9 cellular contexts compared by ENCODE assay signal in the genomic region with DNA sequence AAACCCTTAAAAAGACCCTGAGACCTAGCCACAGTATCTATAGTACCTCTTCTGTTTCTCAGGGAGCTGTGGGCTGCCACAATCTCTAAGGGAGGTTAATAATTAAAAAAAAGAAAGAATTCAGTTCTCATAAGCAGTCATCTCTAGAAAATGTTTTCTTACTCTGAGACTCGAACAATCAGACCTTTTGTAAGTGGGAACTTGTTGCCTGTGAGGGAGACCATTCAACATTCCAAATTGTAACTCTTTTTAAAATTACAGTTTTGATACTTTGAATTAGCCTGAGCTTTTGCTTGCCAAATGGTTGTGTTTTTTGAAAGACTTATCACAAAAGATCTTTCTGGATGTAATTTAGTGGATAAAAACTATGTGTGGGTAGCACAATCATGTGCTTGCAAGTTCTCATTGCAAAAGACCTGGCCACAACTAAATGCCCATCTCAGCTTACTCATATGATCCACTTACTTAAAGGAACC. TPM values are rescaled to one million over a fixed set of nuclear protein-coding genes. Genes with fewer than 3 reads are reported as not detected.
DNase-seq lines count a peak whose midpoint lies in the region; ATAC-seq and TF ChIP-seq lines count a peak whose summit lies in the region.
"Had no signal": no experiment of that assay in that cellular context is flagged by ENCODE, and none has a peak within 500 bp of the region (broad histone marks: within the 10 kb centered on the region; RNA-seq: fewer than 3 reads in every experiment).

No MANE protein-coding gene starts in this region.

- H3K27ac ChIP-seq in left lung: peak overlapping the region; percentile 66 to 67
- peak overlapping the region in 2 of 4 donors; percentile 38 to 67 for H3K27ac ChIP-seq in esophagus squamous epithelium

- TF ChIP-seq POLR2A in esophagus squamous epithelium (IDR thresholded peaks at IDR 0.05): no peak

- WGBS in esophagus squamous epithelium, 2 donors: 19 to 43% methylated on average over 1 of the region's 1 CpG

- in situ Hi-C loops in GM13976 (cut with MboI; ENCODE audit: low sequenced_read_pairs, unreplicated experiment): loop anchor here (10.0 kb wide), 1 partner anchor 420 kb away; no protein-coding TSS in a partner anchor

- no peaks in the 10 kb centered on the region for H3K27me3 ChIP-seq in left lung
- H3K27me3 ChIP-seq in esophagus squamous epithelium: no peaks in the 10 kb centered on the region

- DNase-seq in GM13976 (ENCODE audit: low spot score) (peak; percentile 57), left lung (no peak), anterior cingulate cortex (lab: John Stamatoyannopoulos, UW) (no peak), D341Med (ENCODE audit: low spot score) (no peak), esophagus squamous epithelium (lab: John Stamatoyannopoulos, UW) (no peak)
- DNase-seq in central memory CD4-positive, alpha-beta T cell: no peak

- H3K9me3 ChIP-seq in left lung (no peaks in the 10 kb centered on the region), esophagus squamous epithelium (no peaks in the 10 kb centered on the region)

- intact Hi-C loops in left lung (cut with DNase I): loop anchor here in 1 of 2 donors (10.0 kb wide), 1 partner anchor 120 kb away; the partner anchor contains the start of gene IL1R1
- intact Hi-C loops in esophagus squamous epithelium (cut with DNase I): loop anchor here (10.0 kb wide), 1 partner anchor 420 kb away; no protein-coding TSS in a partner anchor

- no peak overlapping the region for H3K4me3 ChIP-seq in left lung
- no peak overlapping the region for H3K4me3 ChIP-seq in esophagus squamous epithelium

- ATAC-seq in GM21576 (IDR thresholded peaks at IDR 0.05; ENCODE audit: unreplicated experiment) (peak; percentile 73), HG03565 (IDR thresholded peaks at IDR 0.05; ENCODE audit: unreplicated experiment) (peak; percentile 52), left lung (peak; percentile 3)

- peaks cover 0 to 96% of the 10 kb centered on the region in 2 donors for H3K36me3 ChIP-seq in left lung
- H3K36me3 ChIP-seq in esophagus squamous epithelium: no peaks in the 10 kb centered on the region

- H3K4me1 ChIP-seq in left lung: peaks cover 9 to 66% of the 10 kb centered on the region in 2 donors
- peaks cover 0 to 62% (median 29%) of the 10 kb centered on the region in 3 donors for H3K4me1 ChIP-seq in esophagus squamous epithelium

- TF ChIP-seq CTCF in GM13976 (IDR thresholded peaks at IDR 0.05; ENCODE audit: borderline replicate concordance, control extremely low read depth, extremely low read depth, insufficient read depth, missing control alignments): no peak
- no peak for TF ChIP-seq CTCF in left lung (IDR thresholded peaks at IDR 0.05)
- no peak for TF ChIP-seq CTCF in esophagus squamous epithelium (IDR thresholded peaks at IDR 0.05)

RNA-seq across cellular contexts. Expression of gene IL1R2, which starts 33.3 kb away (rescaled TPM):
- total RNA-seq in left lung (100 to 1,000 TPM in 1 of 2 donors, 1 to 10 TPM in 1; 4.9 to 195 TPM), esophagus squamous epithelium (100 to 1,000 TPM in 1 of 4 donors, 10 to 100 TPM in 3; 24.1 to 182 (median 78.0) TPM)
- total RNA-seq: M059J had no signal

Comparison
In these comparisons a context has a peak if more than half of its experiments do, and no peak if none do; other contexts are left out.
1. ATAC-seq: peak in every context shown above with its lines; median percentile 73 in GM21576; 52 in HG03565; 3 in left lung.